Comparison of ENCODE assay signal across 1 cellular context in genomic region chr1:8259498-8260290, GRCh38.
TF ChIP-seq lines count a peak whose summit lies in the region.

No MANE protein-coding gene starts in this region.

TF ChIP-seq in HepG2, 621 proteins besides CTCF, POLR2A, EP300 and RAD21 (continued from another document):
- TF ChIP-seq TP53 (CRISPR knock-in tag; conservative IDR thresholded peaks at IDR 0.05) (no peak), ZNF329 (CRISPR knock-in tag; IDR thresholded peaks at IDR 0.05; ENCODE audit: low read depth) (peak; percentile 65; the same call in 1 of the 2 replicates), YEATS2 (CRISPR knock-in tag; IDR thresholded peaks at IDR 0.05; ENCODE audit: borderline replicate concordance) (no peak), JUND (CRISPR knock-in tag; IDR thresholded peaks at IDR 0.05) (no peak; the same call in 1 of the 2 replicates), ZBTB42 (CRISPR knock-in tag; IDR thresholded peaks at IDR 0.05) (no peak), ZNF547 (CRISPR knock-in tag; IDR thresholded peaks at IDR 0.05) (no peak), ZNF790 (CRISPR knock-in tag; IDR thresholded peaks at IDR 0.05; ENCODE audit: borderline replicate concordance) (no peak), MZF1 (CRISPR knock-in tag; IDR thresholded peaks at IDR 0.05; ENCODE audit: borderline replicate concordance) (no peak), ZGPAT (CRISPR knock-in tag; IDR thresholded peaks at IDR 0.05) (peak; percentile 74; the same call in 1 of the 2 replicates), HINFP (CRISPR knock-in tag; IDR thresholded peaks at IDR 0.05; ENCODE audit: low read depth) (no peak), PAWR (CRISPR knock-in tag; IDR thresholded peaks at IDR 0.05; ENCODE audit: borderline replicate concordance) (no peak)
- TF ChIP-seq, protein P1, sequence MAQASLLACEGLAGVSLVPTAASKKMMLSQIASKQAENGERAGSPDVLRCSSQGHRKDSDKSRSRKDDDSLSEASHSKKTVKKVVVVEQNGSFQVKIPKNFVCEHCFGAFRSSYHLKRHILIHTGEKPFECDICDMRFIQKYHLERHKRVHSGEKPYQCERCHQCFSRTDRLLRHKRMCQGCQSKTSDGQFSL (CRISPR knock-in tag; IDR thresholded peaks at IDR 0.05), result no peak
